In the genomic region with DNA sequence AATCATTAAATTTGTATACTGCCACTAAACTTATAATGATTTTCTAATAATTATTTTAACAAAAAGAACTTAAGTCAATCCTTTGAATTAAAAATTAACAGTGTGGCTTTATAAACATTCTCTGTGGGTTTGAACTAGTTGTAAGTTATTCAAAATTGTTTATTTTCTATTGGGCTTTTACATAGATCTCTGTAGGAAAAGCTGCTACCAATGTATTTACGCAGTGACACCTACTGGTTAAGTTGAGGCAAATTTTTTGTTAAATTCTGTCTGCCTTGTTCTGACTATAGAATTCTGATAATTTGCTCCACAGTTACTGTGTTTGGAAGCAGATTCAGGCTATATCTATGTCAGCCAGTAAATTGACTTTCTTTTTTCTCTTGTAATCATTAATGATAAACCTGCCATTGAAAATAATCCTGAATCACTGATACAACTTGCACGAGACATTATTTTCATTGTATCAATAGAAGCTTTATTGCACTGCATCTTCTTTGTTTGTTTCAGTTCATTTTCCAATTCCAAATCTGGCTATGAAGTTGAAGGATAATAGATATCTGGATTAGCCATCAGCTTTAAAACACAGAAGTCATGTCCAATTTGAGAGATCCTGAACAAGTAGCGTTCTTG, we compare ENCODE assay signal across 9 cellular contexts.
DNase-seq lines count a peak whose midpoint lies in the region; ATAC-seq and TF ChIP-seq lines count a peak whose summit lies in the region.
"Had no signal": no experiment of that assay in that cellular context is flagged by ENCODE, and none has a peak within 500 bp of the region (broad histone marks: within the 10 kb centered on the region; RNA-seq: fewer than 3 reads in every experiment).

No MANE protein-coding gene starts in this region.

- no peak overlapping the region for H3K27ac ChIP-seq in thoracic aorta
- H3K27ac ChIP-seq: BLaER1 treated with 17β-estradiol and CSF1 and Interleukin-3, amounts not matched to agents 10 nM and 100 nM had no signal

- no peaks in the 10 kb centered on the region for H3K9me3 ChIP-seq in thoracic aorta

- H3K4me1 Mint-ChIP-seq in activated T-cell treated with anti-CD3 and anti-CD28 coated beads, Interleukin-2, amount 50 U/mL, for 24 hours (ENCODE audit: low read depth): peaks cover 37% of the 10 kb centered on the region
- peaks cover 38% of the 10 kb centered on the region for H3K4me1 Mint-ChIP-seq in activated naive CD8-positive, alpha-beta T cell treated with anti-CD3 and anti-CD28 coated beads, Interleukin-2, amount 50 U/mL, for 24 hours

- no peaks in the 10 kb centered on the region for H3K27me3 ChIP-seq in thoracic aorta (replicated peaks; ENCODE audit: insufficient read depth)
- H3K27me3 ChIP-seq: BLaER1 treated with 17β-estradiol and CSF1 and Interleukin-3, amounts not matched to agents 10 nM and 100 nM had no signal

- peaks cover 3% of the 10 kb centered on the region for H3K27me3 Mint-ChIP-seq in activated T-cell treated with anti-CD3 and anti-CD28 coated beads, Interleukin-2, amount 50 U/mL, for 24 hours
- H3K27me3 Mint-ChIP-seq in activated naive CD8-positive, alpha-beta T cell treated with anti-CD3 and anti-CD28 coated beads, Interleukin-2, amount 50 U/mL, for 24 hours: peaks cover 3% of the 10 kb centered on the region

- no peak overlapping the region for H3K27ac Mint-ChIP-seq in activated T-cell treated with anti-CD3 and anti-CD28 coated beads, Interleukin-2, amount 50 U/mL, for 24 hours
- no peak overlapping the region for H3K27ac Mint-ChIP-seq in activated naive CD8-positive, alpha-beta T cell treated with anti-CD3 and anti-CD28 coated beads, Interleukin-2, amount 50 U/mL, for 24 hours

- H3K4me3 ChIP-seq in Jurkat, Clone E6-1 (ENCODE audit: low read length): no peak overlapping the region
- no peak overlapping the region for H3K4me3 ChIP-seq in thoracic aorta
- H3K4me3 ChIP-seq: BLaER1 treated with 17β-estradiol and CSF1 and Interleukin-3, amounts not matched to agents 10 nM and 100 nM had no signal

- peak; percentile 48 for TF ChIP-seq CTCF in thoracic aorta (IDR thresholded peaks at IDR 0.05)

- H3K36me3 ChIP-seq in thoracic aorta: no peaks in the 10 kb centered on the region
- H3K36me3 ChIP-seq: BLaER1 treated with 17β-estradiol and CSF1 and Interleukin-3, amounts not matched to agents 10 nM and 100 nM had no signal

- peak; percentile 18 to 64 (median 28) for DNase-seq in NCI-H1417 (lab: John Stamatoyannopoulos, UW)
- no peak for DNase-seq in NCI-H1417 treated with DMSO at 0.1 percent for 48 hours (lab: John Stamatoyannopoulos, UW)
- DNase-seq in Jurkat, Clone E6-1 (ENCODE audit: low read depth, low spot score): peak; percentile 44
- DNase-seq in SW480 (ENCODE audit: low spot score): peak; percentile 56
- peak; percentile 45 for DNase-seq in globus pallidus (ENCODE audit: low spot score)
- DNase-seq in thoracic aorta (ENCODE audit: low spot score): no peak
- DNase-seq in activated T-cell treated with anti-CD3 and anti-CD28 coated beads, Interleukin-2, amount 50 U/mL, for 24 hours: no peak
- no peak for DNase-seq in activated naive CD8-positive, alpha-beta T cell treated with anti-CD3 and anti-CD28 coated beads, Interleukin-2, amount 50 U/mL, for 24 hours

- H3K4me3 Mint-ChIP-seq in activated T-cell treated with anti-CD3 and anti-CD28 coated beads, Interleukin-2, amount 50 U/mL, for 24 hours: no peak overlapping the region
- no peak overlapping the region for H3K4me3 Mint-ChIP-seq in activated naive CD8-positive, alpha-beta T cell treated with anti-CD3 and anti-CD28 coated beads, Interleukin-2, amount 50 U/mL, for 24 hours

- H3K4me1 ChIP-seq in thoracic aorta (ENCODE audit: control insufficient read depth in 1 of 2, low read depth in 2 of 2): peaks cover 9 to 12% of the 10 kb centered on the region in 2 donors

- no peak for ATAC-seq in thoracic aorta (ENCODE audit: insufficient number of reproducible peaks, low FRiP score, low read depth)
- no peak for ATAC-seq in activated naive CD8-positive, alpha-beta T cell treated with anti-CD3 and anti-CD28 coated beads, Interleukin-2, amount 50 U/mL, for 24 hours

- peaks cover 2% of the 10 kb centered on the region for H3K9me3 Mint-ChIP-seq in activated T-cell treated with anti-CD3 and anti-CD28 coated beads, Interleukin-2, amount 50 U/mL, for 24 hours
- H3K9me3 Mint-ChIP-seq in activated naive CD8-positive, alpha-beta T cell treated with anti-CD3 and anti-CD28 coated beads, Interleukin-2, amount 50 U/mL, for 24 hours: peaks cover 2% of the 10 kb centered on the region

- H3K36me3 Mint-ChIP-seq in activated T-cell treated with anti-CD3 and anti-CD28 coated beads, Interleukin-2, amount 50 U/mL, for 24 hours (ENCODE audit: low read depth): peaks cover 5% of the 10 kb centered on the region
- H3K36me3 Mint-ChIP-seq in activated naive CD8-positive, alpha-beta T cell treated with anti-CD3 and anti-CD28 coated beads, Interleukin-2, amount 50 U/mL, for 24 hours (ENCODE audit: low read depth): peaks cover 5% of the 10 kb centered on the region

Comparison
In these comparisons a context has a peak if more than half of its experiments do, and no peak if none do; other contexts are left out.
1. DNase-seq: peak in NCI-H1417 (3 of 3), Jurkat, Clone E6-1 (single experiment), SW480 (single experiment) and globus pallidus (single experiment); none in NCI-H1417 treated with DMSO at 0.1 percent for 48 hours (single experiment), thoracic aorta (single experiment), activated T-cell treated with anti-CD3 and anti-CD28 coated beads, Interleukin-2, amount 50 U/mL, for 24 hours (single experiment) and activated naive CD8-positive, alpha-beta T cell treated with anti-CD3 and anti-CD28 coated beads, Interleukin-2, amount 50 U/mL, for 24 hours (single experiment).